1 cellular context compared by ENCODE assay signal in the genomic region with DNA sequence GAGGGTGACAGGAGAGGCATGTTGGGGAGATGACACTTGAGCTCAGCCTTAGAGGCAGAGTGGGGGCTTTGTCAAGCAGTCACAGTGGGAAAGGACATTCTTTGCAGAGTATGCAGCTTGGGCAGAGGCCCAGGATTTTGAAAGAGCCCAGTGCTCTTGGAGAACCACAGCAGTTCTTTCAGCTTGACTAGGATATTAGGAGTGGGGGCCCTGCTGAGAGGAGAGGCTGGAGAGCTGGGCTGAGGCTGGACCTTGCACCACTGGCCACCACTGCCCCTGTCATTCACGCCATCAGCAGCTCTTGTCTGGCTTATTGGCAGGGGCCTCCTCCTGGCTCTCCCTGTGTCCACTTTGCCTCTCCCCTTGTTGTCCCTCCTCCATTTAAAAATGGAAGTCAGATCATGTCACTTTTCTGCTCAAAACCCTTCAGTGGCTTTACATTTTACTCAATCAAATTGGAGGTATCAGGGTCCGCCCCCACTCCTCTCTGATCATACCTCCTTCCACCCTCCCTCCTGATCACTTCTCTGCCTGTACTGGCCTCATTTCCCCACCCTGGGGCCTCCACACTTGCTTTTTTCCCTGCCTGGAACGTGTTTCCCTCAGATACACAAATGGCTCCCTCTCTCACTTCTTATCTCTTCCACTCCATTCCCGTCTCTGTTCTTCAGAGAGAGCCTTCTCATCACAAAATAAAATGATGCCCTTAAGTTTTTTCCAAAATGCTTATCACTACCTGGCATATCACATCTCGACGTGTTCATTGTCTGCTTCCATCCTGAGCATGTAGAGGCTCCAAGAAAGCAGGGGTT.
A peak's percentile ranks its signal among the peaks of the same experiment; 100 is the strongest.
TF ChIP-seq lines count a peak whose summit lies in the region.

No MANE protein-coding gene starts in this region.

TF ChIP-seq in K562, 482 proteins besides CTCF, POLR2A, EP300 and RAD21 (continued from another document and continues in another):
- TF ChIP-seq, protein P1, sequence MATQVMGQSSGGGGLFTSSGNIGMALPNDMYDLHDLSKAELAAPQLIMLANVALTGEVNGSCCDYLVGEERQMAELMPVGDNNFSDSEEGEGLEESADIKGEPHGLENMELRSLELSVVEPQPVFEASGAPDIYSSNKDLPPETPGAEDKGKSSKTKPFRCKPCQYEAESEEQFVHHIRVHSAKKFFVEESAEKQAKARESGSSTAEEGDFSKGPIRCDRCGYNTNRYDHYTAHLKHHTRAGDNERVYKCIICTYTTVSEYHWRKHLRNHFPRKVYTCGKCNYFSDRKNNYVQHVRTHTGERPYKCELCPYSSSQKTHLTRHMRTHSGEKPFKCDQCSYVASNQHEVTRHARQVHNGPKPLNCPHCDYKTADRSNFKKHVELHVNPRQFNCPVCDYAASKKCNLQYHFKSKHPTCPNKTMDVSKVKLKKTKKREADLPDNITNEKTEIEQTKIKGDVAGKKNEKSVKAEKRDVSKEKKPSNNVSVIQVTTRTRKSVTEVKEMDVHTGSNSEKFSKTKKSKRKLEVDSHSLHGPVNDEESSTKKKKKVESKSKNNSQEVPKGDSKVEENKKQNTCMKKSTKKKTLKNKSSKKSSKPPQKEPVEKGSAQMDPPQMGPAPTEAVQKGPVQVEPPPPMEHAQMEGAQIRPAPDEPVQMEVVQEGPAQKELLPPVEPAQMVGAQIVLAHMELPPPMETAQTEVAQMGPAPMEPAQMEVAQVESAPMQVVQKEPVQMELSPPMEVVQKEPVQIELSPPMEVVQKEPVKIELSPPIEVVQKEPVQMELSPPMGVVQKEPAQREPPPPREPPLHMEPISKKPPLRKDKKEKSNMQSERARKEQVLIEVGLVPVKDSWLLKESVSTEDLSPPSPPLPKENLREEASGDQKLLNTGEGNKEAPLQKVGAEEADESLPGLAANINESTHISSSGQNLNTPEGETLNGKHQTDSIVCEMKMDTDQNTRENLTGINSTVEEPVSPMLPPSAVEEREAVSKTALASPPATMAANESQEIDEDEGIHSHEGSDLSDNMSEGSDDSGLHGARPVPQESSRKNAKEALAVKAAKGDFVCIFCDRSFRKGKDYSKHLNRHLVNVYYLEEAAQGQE (CRISPR knock-in tag; IDR thresholded peaks at IDR 0.05; ENCODE audit: low read depth) = no peak
- TF ChIP-seq ZBTB17 (CRISPR knock-in tag; IDR thresholded peaks at IDR 0.05) (no peak), RFX7 (CRISPR knock-in tag; IDR thresholded peaks at IDR 0.05) (no peak), LCOR (CRISPR knock-in tag; IDR thresholded peaks at IDR 0.05) (no peak), FOXK2 (conservative IDR thresholded peaks at IDR 0.05 in 1 of 2, IDR thresholded peaks at IDR 0.05 in 1 of 2; ENCODE audit: low read depth in 2 of 2) (no peak), ZNF354B (CRISPR knock-in tag; IDR thresholded peaks at IDR 0.05) (no peak), ZC3H4 (CRISPR knock-in tag; IDR thresholded peaks at IDR 0.05; ENCODE audit: borderline replicate concordance) (no peak), SMAD2 (IDR thresholded peaks at IDR 0.05; ENCODE audit: low read depth, low read length) (no peak), HEY1 (CRISPR knock-in tag; IDR thresholded peaks at IDR 0.05; ENCODE audit: borderline replicate concordance) (no peak), FOXA1 (IDR thresholded peaks at IDR 0.05; ENCODE audit: borderline replicate concordance) (no peak), NFRKB (IDR thresholded peaks at IDR 0.05; ENCODE audit: low read depth) (peak; percentile 39; the same call in 1 of the 2 replicates), ZNF695 (CRISPR knock-in tag; IDR thresholded peaks at IDR 0.05) (no peak), PCBP1 (IDR thresholded peaks at IDR 0.05; ENCODE audit: low read depth, low read length, poor library complexity, severe bottlenecking) (no peak), MECOM (CRISPR knock-in tag; IDR thresholded peaks at IDR 0.05) (no peak), GABPB2 (CRISPR knock-in tag; conservative IDR thresholded peaks at IDR 0.05) (no peak), TCF7L2 (IDR thresholded peaks at IDR 0.05; ENCODE audit: low read depth, low read length) (no peak), ILK (tag; IDR thresholded peaks at IDR 0.05; ENCODE audit: borderline replicate concordance, low read depth) (no peak), TAL1 (IDR thresholded peaks at IDR 0.05) (peak; percentile 68), CAMTA2 (CRISPR knock-in tag; conservative IDR thresholded peaks at IDR 0.05) (no peak), ZNF778 (CRISPR knock-in tag; IDR thresholded peaks at IDR 0.05) (no peak), CBX5 (IDR thresholded peaks at IDR 0.05; ENCODE audit: borderline replicate concordance, low read depth) (no peak), ZNF124 (CRISPR knock-in tag; IDR thresholded peaks at IDR 0.05) (no peak), FOXP1 (CRISPR knock-in tag; IDR thresholded peaks at IDR 0.05) (no peak), KDM2B (CRISPR knock-in tag; IDR thresholded peaks at IDR 0.05) (no peak), TAF1 (IDR thresholded peaks at IDR 0.05; ENCODE audit: control insufficient read depth, extremely low read depth, insufficient read depth, low read length, severe bottlenecking) (no peak), THRAP3 (IDR thresholded peaks at IDR 0.05; ENCODE audit: borderline replicate concordance) (no peak), ATF1 (CRISPR knock-in tag; IDR thresholded peaks at IDR 0.05) (no peak), ATF1 (tag; IDR thresholded peaks at IDR 0.05) (no peak), COPS2 (conservative IDR thresholded peaks at IDR 0.05) (no peak), BACH1 (tag; IDR thresholded peaks at IDR 0.05) (no peak), NR4A1 (CRISPR knock-in tag; IDR thresholded peaks at IDR 0.05) (no peak), NR4A1 (tag; IDR thresholded peaks at IDR 0.05) (0 out of 2 replicates have a peak, but pooled peaks have one; percentile 48), ZNF76 (CRISPR knock-in tag; IDR thresholded peaks at IDR 0.05; ENCODE audit: borderline replicate concordance) (no peak), ZNF146 (CRISPR knock-in tag; IDR thresholded peaks at IDR 0.05; ENCODE audit: unreplicated experiment) (no peak), ZNF217 (CRISPR knock-in tag; IDR thresholded peaks at IDR 0.05) (no peak), RBM39 (optimal IDR thresholded peaks at IDR 0.05; ENCODE audit: low read depth, low read length) (no peak), TSC22D4 (tag; IDR thresholded peaks at IDR 0.05) (no peak), BRCA1 (IDR thresholded peaks at IDR 0.05) (no peak), BRCA1 (CRISPR knock-in tag; IDR thresholded peaks at IDR 0.05) (no peak), ZNF57 (CRISPR knock-in tag; IDR thresholded peaks at IDR 0.05) (no peak), ZNF324 (CRISPR knock-in tag; IDR thresholded peaks at IDR 0.05) (no peak), JUND (IDR thresholded peaks at IDR 0.05; ENCODE audit: borderline replicate concordance, low read depth, low read length) (no peak), JUND (tag; IDR thresholded peaks at IDR 0.05; ENCODE audit: borderline replicate concordance, low read depth, low read length) (no peak), RNF2 (IDR thresholded peaks at IDR 0.05) (no peak), HDAC2 (IDR thresholded peaks at IDR 0.05) (peak; percentile 43; the same call in 1 of the 2 replicates), ARNT (IDR thresholded peaks at IDR 0.05) (peak; percentile 77 to 91)
- TF ChIP-seq, protein P2, sequence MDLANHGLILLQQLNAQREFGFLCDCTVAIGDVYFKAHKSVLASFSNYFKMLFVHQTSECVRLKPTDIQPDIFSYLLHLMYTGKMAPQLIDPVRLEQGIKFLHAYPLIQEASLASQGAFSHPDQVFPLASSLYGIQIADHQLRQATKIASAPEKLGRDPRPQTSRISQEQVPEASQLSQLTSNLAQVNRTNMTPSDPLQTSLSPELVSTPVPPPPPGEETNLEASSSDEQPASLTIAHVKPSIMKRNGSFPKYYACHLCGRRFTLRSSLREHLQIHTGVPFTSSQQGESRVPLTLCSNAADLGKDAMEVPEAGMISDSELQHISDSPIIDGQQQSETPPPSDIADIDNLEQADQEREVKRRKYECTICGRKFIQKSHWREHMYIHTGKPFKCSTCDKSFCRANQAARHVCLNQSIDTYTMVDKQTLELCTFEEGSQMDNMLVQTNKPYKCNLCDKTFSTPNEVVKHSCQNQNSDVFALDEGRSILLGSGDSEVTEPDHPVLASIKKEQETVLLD (IDR thresholded peaks at IDR 0.05) = 0 out of 2 replicates have a peak, but pooled peaks have one; percentile 24
- TF ChIP-seq, protein P3, sequence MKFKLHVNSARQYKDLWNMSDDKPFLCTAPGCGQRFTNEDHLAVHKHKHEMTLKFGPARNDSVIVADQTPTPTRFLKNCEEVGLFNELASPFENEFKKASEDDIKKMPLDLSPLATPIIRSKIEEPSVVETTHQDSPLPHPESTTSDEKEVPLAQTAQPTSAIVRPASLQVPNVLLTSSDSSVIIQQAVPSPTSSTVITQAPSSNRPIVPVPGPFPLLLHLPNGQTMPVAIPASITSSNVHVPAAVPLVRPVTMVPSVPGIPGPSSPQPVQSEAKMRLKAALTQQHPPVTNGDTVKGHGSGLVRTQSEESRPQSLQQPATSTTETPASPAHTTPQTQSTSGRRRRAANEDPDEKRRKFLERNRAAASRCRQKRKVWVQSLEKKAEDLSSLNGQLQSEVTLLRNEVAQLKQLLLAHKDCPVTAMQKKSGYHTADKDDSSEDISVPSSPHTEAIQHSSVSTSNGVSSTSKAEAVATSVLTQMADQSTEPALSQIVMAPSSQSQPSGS (CRISPR knock-in tag; IDR thresholded peaks at IDR 0.05) = no peak
- TF ChIP-seq, protein P4, sequence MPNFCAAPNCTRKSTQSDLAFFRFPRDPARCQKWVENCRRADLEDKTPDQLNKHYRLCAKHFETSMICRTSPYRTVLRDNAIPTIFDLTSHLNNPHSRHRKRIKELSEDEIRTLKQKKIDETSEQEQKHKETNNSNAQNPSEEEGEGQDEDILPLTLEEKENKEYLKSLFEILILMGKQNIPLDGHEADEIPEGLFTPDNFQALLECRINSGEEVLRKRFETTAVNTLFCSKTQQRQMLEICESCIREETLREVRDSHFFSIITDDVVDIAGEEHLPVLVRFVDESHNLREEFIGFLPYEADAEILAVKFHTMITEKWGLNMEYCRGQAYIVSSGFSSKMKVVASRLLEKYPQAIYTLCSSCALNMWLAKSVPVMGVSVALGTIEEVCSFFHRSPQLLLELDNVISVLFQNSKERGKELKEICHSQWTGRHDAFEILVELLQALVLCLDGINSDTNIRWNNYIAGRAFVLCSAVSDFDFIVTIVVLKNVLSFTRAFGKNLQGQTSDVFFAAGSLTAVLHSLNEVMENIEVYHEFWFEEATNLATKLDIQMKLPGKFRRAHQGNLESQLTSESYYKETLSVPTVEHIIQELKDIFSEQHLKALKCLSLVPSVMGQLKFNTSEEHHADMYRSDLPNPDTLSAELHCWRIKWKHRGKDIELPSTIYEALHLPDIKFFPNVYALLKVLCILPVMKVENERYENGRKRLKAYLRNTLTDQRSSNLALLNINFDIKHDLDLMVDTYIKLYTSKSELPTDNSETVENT (CRISPR knock-in tag; IDR thresholded peaks at IDR 0.05) = no peak
- TF ChIP-seq, protein P5, sequence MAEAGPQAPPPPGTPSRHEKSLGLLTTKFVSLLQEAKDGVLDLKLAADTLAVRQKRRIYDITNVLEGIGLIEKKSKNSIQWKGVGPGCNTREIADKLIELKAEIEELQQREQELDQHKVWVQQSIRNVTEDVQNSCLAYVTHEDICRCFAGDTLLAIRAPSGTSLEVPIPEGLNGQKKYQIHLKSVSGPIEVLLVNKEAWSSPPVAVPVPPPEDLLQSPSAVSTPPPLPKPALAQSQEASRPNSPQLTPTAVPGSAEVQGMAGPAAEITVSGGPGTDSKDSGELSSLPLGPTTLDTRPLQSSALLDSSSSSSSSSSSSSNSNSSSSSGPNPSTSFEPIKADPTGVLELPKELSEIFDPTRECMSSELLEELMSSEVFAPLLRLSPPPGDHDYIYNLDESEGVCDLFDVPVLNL (CRISPR knock-in tag; IDR thresholded peaks at IDR 0.05; ENCODE audit: low read depth) = no peak
- TF ChIP-seq, protein P6, sequence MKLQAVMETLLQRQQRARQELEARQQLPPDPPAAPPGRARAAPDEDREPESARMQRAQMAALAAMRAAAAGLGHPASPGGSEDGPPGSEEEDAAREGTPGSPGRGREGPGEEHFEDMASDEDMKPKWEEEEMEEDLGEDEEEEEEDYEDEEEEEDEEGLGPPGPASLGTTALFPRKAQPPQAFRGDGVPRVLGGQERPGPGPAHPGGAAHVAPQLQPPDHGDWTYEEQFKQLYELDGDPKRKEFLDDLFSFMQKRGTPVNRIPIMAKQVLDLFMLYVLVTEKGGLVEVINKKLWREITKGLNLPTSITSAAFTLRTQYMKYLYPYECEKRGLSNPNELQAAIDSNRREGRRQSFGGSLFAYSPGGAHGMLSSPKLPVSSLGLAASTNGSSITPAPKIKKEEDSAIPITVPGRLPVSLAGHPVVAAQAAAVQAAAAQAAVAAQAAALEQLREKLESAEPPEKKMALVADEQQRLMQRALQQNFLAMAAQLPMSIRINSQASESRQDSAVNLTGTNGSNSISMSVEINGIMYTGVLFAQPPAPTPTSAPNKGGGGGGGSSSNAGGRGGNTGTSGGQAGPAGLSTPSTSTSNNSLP (IDR thresholded peaks at IDR 0.05; ENCODE audit: borderline replicate concordance, low read depth, low read length) = 0 out of 2 replicates have a peak, but pooled peaks have one; percentile 11
- TF ChIP-seq, protein P7, sequence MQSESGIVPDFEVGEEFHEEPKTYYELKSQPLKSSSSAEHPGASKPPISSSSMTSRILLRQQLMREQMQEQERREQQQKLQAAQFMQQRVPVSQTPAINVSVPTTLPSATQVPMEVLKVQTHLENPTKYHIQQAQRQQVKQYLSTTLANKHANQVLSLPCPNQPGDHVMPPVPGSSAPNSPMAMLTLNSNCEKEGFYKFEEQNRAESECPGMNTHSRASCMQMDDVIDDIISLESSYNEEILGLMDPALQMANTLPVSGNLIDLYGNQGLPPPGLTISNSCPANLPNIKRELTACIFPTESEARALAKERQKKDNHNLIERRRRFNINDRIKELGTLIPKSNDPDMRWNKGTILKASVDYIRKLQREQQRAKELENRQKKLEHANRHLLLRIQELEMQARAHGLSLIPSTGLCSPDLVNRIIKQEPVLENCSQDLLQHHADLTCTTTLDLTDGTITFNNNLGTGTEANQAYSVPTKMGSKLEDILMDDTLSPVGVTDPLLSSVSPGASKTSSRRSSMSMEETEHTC (IDR thresholded peaks at IDR 0.05) = no peak
- TF ChIP-seq, protein P8, sequence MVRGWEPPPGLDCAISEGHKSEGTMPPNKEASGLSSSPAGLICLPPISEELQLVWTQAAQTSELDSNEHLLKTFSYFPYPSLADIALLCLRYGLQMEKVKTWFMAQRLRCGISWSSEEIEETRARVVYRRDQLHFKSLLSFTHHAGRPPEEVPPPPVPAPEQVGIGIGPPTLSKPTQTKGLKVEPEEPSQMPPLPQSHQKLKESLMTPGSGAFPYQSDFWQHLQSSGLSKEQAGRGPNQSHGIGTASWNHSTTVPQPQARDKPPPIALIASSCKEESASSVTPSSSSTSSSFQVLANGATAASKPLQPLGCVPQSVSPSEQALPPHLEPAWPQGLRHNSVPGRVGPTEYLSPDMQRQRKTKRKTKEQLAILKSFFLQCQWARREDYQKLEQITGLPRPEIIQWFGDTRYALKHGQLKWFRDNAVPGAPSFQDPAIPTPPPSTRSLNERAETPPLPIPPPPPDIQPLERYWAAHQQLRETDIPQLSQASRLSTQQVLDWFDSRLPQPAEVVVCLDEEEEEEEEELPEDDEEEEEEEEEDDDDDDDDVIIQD (CRISPR knock-in tag; IDR thresholded peaks at IDR 0.05) = no peak
- TF ChIP-seq, protein P9, sequence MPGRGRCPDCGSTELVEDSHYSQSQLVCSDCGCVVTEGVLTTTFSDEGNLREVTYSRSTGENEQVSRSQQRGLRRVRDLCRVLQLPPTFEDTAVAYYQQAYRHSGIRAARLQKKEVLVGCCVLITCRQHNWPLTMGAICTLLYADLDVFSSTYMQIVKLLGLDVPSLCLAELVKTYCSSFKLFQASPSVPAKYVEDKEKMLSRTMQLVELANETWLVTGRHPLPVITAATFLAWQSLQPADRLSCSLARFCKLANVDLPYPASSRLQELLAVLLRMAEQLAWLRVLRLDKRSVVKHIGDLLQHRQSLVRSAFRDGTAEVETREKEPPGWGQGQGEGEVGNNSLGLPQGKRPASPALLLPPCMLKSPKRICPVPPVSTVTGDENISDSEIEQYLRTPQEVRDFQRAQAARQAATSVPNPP (IDR thresholded peaks at IDR 0.05; ENCODE audit: borderline replicate concordance, insufficient read depth, insufficient read length) = no peak
